ENCODE assay signal across 22 cellular contexts in the genomic region with DNA sequence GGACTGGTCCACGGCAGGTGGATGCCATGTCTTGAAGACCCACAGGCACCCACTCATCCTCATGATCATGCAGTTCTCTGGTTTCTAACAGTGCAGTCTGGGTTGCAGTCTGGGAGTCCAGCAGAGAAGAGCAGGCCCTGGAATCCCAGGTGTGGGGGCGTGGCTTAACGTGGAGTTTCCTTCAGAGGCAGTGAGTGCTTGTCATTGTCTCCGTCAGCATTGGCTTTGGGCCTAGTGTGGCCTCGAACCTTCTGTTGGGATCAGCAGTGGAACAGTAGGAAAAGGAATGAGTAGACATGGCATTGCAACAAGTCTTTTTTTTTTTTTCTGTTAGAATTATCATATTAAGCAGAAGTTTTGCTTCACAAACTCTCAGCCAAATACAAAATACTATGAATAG. TPM values are rescaled to one million over a fixed set of nuclear protein-coding genes. Genes with fewer than 3 reads are reported as not detected.
A peak's percentile ranks its signal among the peaks of the same experiment; 100 is the strongest.
DNase-seq lines count a peak whose midpoint lies in the region; ATAC-seq and TF ChIP-seq lines count a peak whose summit lies in the region.
"Had no signal": no experiment of that assay in that cellular context is flagged by ENCODE, and none has a peak within 500 bp of the region (broad histone marks: within the 10 kb centered on the region; RNA-seq: fewer than 3 reads in every experiment).

No MANE protein-coding gene starts in this region.

- intact Hi-C loops in CD4-positive, alpha-beta memory T cell (cut with micrococcal nuclease): no loop called here

- H3K4me3 Mint-ChIP-seq in CD4-positive, alpha-beta memory T cell: no peak overlapping the region
- H3K4me3 Mint-ChIP-seq in brain: no peak overlapping the region
- H3K4me3 Mint-ChIP-seq: activated naive CD4-positive, alpha-beta T cell treated with anti-CD3 and anti-CD28 coated beads for 36 hours; activated T-cell treated with anti-CD3 and anti-CD28 coated beads, Interleukin-2, amount 50 U/mL, for 4 hours had no signal

- peaks cover 19 to 46% (median 32%) of the 10 kb centered on the region in 4 donors for H3K4me1 Mint-ChIP-seq in CD4-positive, alpha-beta memory T cell
- peaks cover 27% of the 10 kb centered on the region for H3K4me1 Mint-ChIP-seq in brain

- no peak for TF ChIP-seq CTCF in brain (conservative IDR thresholded peaks at IDR 0.05)

- H3K27me3 Mint-ChIP-seq in CD4-positive, alpha-beta memory T cell: no peaks in the 10 kb centered on the region
- H3K27me3 Mint-ChIP-seq in brain: no peaks in the 10 kb centered on the region
- H3K27me3 Mint-ChIP-seq: natural killer cell treated with Interleukin-12 subunit alpha and Interleukin-12 subunit beta and Interleukin-15 and Interleukin-18, amount 100 ng/mL, for 72 hours had no signal

- H3K27me3 ChIP-seq in CD4-positive, alpha-beta memory T cell (ENCODE audit: insufficient read depth, low read length): no peaks in the 10 kb centered on the region
- H3K27me3 ChIP-seq: ovary, right lobe of liver, stomach had no signal

- no peaks in the 10 kb centered on the region for H3K9me3 ChIP-seq in CD4-positive, alpha-beta memory T cell (ENCODE audit: control insufficient read depth in 1 of 2, low read length in 2 of 2)
- H3K9me3 ChIP-seq: ovary, right lobe of liver, stomach had no signal

- H3K4me3 ChIP-seq in CD4-positive, alpha-beta memory T cell (ENCODE audit: low read length in 2 of 2): no peak overlapping the region
- H3K4me3 ChIP-seq: ovary, right lobe of liver, stomach had no signal

- no peak for TF ChIP-seq POLR2A in GM18505 (IDR thresholded peaks at IDR 0.05; ENCODE audit: borderline replicate concordance, extremely low read depth, insufficient read depth, insufficient read length)

- H3K9me3 Mint-ChIP-seq in CD4-positive, alpha-beta memory T cell: no peaks in the 10 kb centered on the region
- H3K9me3 Mint-ChIP-seq in brain: no peaks in the 10 kb centered on the region
- H3K9me3 Mint-ChIP-seq: activated naive CD4-positive, alpha-beta T cell treated with anti-CD3 and anti-CD28 coated beads for 36 hours; activated T-cell treated with anti-CD3 and anti-CD28 coated beads, Interleukin-2, amount 50 U/mL, for 4 hours; natural killer cell treated with Interleukin-12 subunit alpha and Interleukin-12 subunit beta and Interleukin-15 and Interleukin-18, amount 100 ng/mL, for 72 hours had no signal

- H3K36me3 ChIP-seq in CD4-positive, alpha-beta memory T cell (ENCODE audit: insufficient read depth, low read length): peaks cover 50% of the 10 kb centered on the region
- H3K36me3 ChIP-seq: ovary had no signal

- ATAC-seq in GM21786 (IDR thresholded peaks at IDR 0.05; ENCODE audit: unreplicated experiment) (no peak), GM18505 (IDR thresholded peaks at IDR 0.05; ENCODE audit: unreplicated experiment) (no peak)
- ATAC-seq: activated CD4-positive, CD25-positive, alpha-beta regulatory T cell treated with anti-CD3 and anti-CD28 coated beads, Interleukin-2, amount 50 U/mL, for 24 hours; activated T-cell treated with anti-CD3 and anti-CD28 coated beads, Interleukin-2, amount 50 U/mL, for 4 hours had no signal

- POLR2A ChIA-PET in CD4-positive, alpha-beta memory T cell (lab: Charles Lee; ENCODE audit: partially characterized antibody): interaction anchor here (0.6 to 1.1 kb wide), 2 partner anchors 12 to 18 kb away, joined by 4 to 6 read pairs; no protein-coding TSS in a partner anchor

- H3K36me3 Mint-ChIP-seq in CD4-positive, alpha-beta memory T cell: peaks cover 41 to 77% of the 10 kb centered on the region in 2 donors
- peaks cover 10% of the 10 kb centered on the region for H3K36me3 Mint-ChIP-seq in brain

- no peak overlapping the region for H3K27ac ChIP-seq in CD4-positive, alpha-beta memory T cell (ENCODE audit: low read depth, low read length)
- H3K27ac ChIP-seq: 22Rv1, ovary, right lobe of liver, stomach had no signal

- peak; percentile 27 for DNase-seq in DMS 273 (lab: John Stamatoyannopoulos, UW; ENCODE audit: unreplicated experiment)
- no peak for DNase-seq in DMS 273 treated with DMSO at 0.1 percent for 48 hours (lab: John Stamatoyannopoulos, UW)
- no peak for DNase-seq in CD4-positive, alpha-beta memory T cell
- DNase-seq in NCI-H2029 (lab: John Stamatoyannopoulos, UW): peak; percentile 60
- no peak for DNase-seq in T1000 (lab: John Stamatoyannopoulos, UW)
- DNase-seq: activated naive CD4-positive, alpha-beta T cell treated with anti-CD3 and anti-CD28 coated beads for 36 hours; activated T-cell treated with anti-CD3 and anti-CD28 coated beads, Interleukin-2, amount 50 U/mL, for 4 hours; aorta; cerebellar nuclear complex; effector CD4-positive, alpha-beta T cell; hippocampal formation; islet precursor cell; ovary; stomach; trophoblast cell had no signal

- H3K27ac Mint-ChIP-seq in CD4-positive, alpha-beta memory T cell: peak overlapping the region in 6 of 7 donors; percentile 17 to 86 (median 52)
- peak overlapping the region in 3 of 5 experiments; percentile 77 to 95 (median 94) for H3K27ac Mint-ChIP-seq in brain

- H3K4me1 ChIP-seq in CD4-positive, alpha-beta memory T cell (ENCODE audit: insufficient read depth, low read length): peaks cover 30% of the 10 kb centered on the region

- CTCF ChIA-PET in CD4-positive, alpha-beta memory T cell (lab: Charles Lee; ENCODE audit: partially characterized antibody): interaction anchor here (1.8 to 2.8 kb wide), 2 partner anchors 11 to 21 kb away, joined by 4 to 8 read pairs; no protein-coding TSS in a partner anchor

RNA-seq across cellular contexts. Expression of gene LGALS8, which starts 12.8 kb away (rescaled TPM):
- total RNA-seq in CD4-positive, alpha-beta memory T cell: 100 to 1,000 TPM; 193 to 196 TPM
- 10 to 100 TPM; 46.8 to 66.4 TPM for polyA plus RNA-seq in CD4-positive, alpha-beta memory T cell
- polyA plus RNA-seq in brain (ENCODE audit: insufficient read depth, low read depth, low replicate concordance): 16.4 TPM

Comparison
In these comparisons a context has a peak if more than half of its experiments do, and no peak if none do; other contexts are left out.
1. DNase-seq: peak in DMS 273 (single experiment) and NCI-H2029 (single experiment); none in DMS 273 treated with DMSO at 0.1 percent for 48 hours (single experiment), CD4-positive, alpha-beta memory T cell (0 of 5) and T1000 (single experiment).